In the genomic region with DNA sequence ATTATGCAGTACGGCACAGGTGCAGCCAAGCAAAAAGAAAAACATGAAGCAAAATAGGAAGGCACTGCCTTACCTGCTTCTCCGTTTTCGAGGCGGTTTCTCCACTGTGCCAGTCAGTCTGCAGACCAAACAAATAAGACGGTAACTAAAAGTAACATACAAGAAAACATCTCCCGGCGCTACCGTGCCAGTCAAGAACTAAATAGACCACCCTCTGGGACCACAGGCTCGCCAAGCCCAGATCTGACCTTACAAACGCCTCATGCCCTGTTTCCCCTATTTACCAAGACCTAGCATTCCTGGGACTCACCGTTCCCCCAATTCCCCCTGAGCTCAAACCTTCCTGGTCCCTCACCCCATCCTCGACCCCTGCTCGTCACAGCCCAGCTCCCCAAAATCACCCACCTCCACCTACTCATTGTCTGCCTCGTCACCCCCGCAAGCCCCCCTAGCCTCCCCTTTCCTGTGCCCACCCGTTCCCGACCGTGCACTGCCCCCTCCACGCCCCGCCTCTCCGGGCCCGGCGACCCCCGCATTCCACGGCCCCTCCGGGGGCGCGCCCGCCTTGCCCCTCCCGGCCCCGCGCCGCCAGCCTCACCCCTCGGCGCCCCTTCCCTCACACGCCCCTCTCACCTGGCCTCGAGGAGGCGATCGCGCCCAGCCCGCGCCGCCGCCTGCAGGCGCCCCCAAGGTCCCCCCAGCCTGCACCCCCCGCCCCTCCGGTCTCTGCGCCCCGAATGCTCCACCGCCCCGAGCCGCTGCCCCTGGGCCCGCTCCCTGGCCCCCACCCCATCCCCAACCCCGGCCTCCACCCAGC, we compare ENCODE assay signal across 1 cellular context.
A peak's percentile ranks its signal among the peaks of the same experiment; 100 is the strongest.
TF ChIP-seq lines count a peak whose summit lies in the region.

No MANE protein-coding gene starts in this region.

TF ChIP-seq in HEK293, 187 proteins besides CTCF, POLR2A, EP300 and RAD21 (continued from another document):
- TF ChIP-seq ZNF488 (tag by site-specific recombination; IDR thresholded peaks at IDR 0.05) (no peak), SALL2 (tag by site-specific recombination; IDR thresholded peaks at IDR 0.05; ENCODE audit: borderline replicate concordance) (no peak), ZFHX2 (tag by site-specific recombination; conservative IDR thresholded peaks at IDR 0.05) (peak; percentile 39), ZNF48 (tag by site-specific recombination; IDR thresholded peaks at IDR 0.05) (no peak), ELK4 (IDR thresholded peaks at IDR 0.05; ENCODE audit: borderline replicate concordance, low read depth, low read length) (no peak), BCL6B (tag by site-specific recombination; IDR thresholded peaks at IDR 0.05) (no peak), ZNF660 (tag by site-specific recombination; IDR thresholded peaks at IDR 0.05) (no peak), ZNF664 (tag by site-specific recombination; IDR thresholded peaks at IDR 0.05) (no peak), ZFP37 (tag by site-specific recombination; IDR thresholded peaks at IDR 0.05) (no peak), MZF1 (tag by site-specific recombination; IDR thresholded peaks at IDR 0.05; ENCODE audit: borderline replicate concordance) (no peak), KLF7 (tag by site-specific recombination; IDR thresholded peaks at IDR 0.05; ENCODE audit: borderline replicate concordance) (no peak), ZNF366 (tag by site-specific recombination; conservative IDR thresholded peaks at IDR 0.05) (no peak), EGR2 (tag by site-specific recombination; IDR thresholded peaks at IDR 0.05; ENCODE audit: low read depth) (peak; percentile 32; the same call in 1 of the 2 replicates), ZNF433 (tag by site-specific recombination; IDR thresholded peaks at IDR 0.05; ENCODE audit: low read depth) (no peak), ZNF140 (tag by site-specific recombination; IDR thresholded peaks at IDR 0.05) (no peak), ZNF274 (IDR thresholded peaks at IDR 0.05; ENCODE audit: low read length) (no peak), ZNF274 (tag by site-specific recombination; IDR thresholded peaks at IDR 0.05; ENCODE audit: borderline replicate concordance) (no peak), ZBTB26 (tag by site-specific recombination; optimal IDR thresholded peaks at IDR 0.05) (peak; percentile 29)
- TF ChIP-seq, protein P1, sequence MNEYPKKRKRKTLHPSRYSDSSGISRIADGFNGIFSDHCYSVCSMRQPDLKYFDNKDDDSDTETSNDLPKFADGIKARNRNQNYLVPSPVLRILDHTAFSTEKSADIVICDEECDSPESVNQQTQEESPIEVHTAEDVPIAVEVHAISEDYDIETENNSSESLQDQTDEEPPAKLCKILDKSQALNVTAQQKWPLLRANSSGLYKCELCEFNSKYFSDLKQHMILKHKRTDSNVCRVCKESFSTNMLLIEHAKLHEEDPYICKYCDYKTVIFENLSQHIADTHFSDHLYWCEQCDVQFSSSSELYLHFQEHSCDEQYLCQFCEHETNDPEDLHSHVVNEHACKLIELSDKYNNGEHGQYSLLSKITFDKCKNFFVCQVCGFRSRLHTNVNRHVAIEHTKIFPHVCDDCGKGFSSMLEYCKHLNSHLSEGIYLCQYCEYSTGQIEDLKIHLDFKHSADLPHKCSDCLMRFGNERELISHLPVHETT (tag by site-specific recombination; IDR thresholded peaks at IDR 0.05), result no peak
- TF ChIP-seq, protein P2, sequence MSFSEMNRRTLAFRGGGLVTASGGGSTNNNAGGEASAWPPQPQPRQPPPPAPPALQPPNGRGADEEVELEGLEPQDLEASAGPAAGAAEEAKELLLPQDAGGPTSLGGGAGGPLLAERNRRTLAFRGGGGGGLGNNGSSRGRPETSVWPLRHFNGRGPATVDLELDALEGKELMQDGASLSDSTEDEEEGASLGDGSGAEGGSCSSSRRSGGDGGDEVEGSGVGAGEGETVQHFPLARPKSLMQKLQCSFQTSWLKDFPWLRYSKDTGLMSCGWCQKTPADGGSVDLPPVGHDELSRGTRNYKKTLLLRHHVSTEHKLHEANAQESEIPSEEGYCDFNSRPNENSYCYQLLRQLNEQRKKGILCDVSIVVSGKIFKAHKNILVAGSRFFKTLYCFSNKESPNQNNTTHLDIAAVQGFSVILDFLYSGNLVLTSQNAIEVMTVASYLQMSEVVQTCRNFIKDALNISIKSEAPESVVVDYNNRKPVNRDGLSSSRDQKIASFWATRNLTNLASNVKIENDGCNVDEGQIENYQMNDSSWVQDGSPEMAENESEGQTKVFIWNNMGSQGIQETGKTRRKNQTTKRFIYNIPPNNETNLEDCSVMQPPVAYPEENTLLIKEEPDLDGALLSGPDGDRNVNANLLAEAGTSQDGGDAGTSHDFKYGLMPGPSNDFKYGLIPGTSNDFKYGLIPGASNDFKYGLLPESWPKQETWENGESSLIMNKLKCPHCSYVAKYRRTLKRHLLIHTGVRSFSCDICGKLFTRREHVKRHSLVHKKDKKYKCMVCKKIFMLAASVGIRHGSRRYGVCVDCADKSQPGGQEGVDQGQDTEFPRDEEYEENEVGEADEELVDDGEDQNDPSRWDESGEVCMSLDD (tag by site-specific recombination; IDR thresholded peaks at IDR 0.05), result peak; percentile 34; the same call in 1 of the 2 replicates
- TF ChIP-seq, protein P3, sequence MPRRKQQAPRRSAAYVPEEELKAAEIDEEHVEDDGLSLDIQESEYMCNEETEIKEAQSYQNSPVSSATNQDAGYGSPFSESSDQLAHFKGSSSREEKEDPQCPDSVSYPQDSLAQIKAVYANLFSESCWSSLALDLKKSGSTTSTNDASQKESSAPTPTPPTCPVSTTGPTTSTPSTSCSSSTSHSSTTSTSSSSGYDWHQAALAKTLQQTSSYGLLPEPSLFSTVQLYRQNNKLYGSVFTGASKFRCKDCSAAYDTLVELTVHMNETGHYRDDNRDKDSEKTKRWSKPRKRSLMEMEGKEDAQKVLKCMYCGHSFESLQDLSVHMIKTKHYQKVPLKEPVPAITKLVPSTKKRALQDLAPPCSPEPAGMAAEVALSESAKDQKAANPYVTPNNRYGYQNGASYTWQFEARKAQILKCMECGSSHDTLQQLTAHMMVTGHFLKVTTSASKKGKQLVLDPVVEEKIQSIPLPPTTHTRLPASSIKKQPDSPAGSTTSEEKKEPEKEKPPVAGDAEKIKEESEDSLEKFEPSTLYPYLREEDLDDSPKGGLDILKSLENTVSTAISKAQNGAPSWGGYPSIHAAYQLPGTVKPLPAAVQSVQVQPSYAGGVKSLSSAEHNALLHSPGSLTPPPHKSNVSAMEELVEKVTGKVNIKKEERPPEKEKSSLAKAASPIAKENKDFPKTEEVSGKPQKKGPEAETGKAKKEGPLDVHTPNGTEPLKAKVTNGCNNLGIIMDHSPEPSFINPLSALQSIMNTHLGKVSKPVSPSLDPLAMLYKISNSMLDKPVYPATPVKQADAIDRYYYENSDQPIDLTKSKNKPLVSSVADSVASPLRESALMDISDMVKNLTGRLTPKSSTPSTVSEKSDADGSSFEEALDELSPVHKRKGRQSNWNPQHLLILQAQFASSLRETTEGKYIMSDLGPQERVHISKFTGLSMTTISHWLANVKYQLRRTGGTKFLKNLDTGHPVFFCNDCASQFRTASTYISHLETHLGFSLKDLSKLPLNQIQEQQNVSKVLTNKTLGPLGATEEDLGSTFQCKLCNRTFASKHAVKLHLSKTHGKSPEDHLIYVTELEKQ (tag by site-specific recombination; IDR thresholded peaks at IDR 0.05; ENCODE audit: borderline replicate concordance), result no peak
